20 cellular contexts compared by ENCODE assay signal in the genomic region with DNA sequence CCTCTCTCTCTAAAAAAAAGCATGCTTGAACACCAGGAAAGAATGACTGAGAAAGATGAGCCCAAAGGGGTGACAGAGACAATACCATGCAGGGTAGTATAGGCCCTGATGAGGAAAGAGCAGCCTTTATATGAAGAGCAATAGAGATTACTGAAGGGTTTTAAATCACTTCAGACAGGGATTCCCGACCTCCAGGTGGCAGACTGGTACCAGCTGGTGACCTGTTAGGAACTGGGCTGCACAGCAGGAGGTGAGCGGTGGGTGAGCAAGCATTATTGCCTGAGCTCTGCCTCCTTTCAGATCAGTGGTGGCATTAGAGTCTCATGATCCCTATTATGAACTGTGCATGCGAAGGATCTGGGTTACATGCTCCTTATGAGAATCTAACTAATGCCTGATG. TPM values are rescaled to one million over a fixed set of nuclear protein-coding genes. Genes with fewer than 3 reads are reported as not detected.
A peak's percentile ranks its signal among the peaks of the same experiment; 100 is the strongest.
DNase-seq lines count a peak whose midpoint lies in the region; ATAC-seq, FAIRE-seq and TF ChIP-seq lines count a peak whose summit lies in the region.
"Had no signal": no experiment of that assay in that cellular context is flagged by ENCODE, and none has a peak within 500 bp of the region (broad histone marks: within the 10 kb centered on the region; RNA-seq: fewer than 3 reads in every experiment).

No MANE protein-coding gene starts in this region.

- no peak for TF ChIP-seq RAD21 in HepG2 (CRISPR knock-in tag; IDR thresholded peaks at IDR 0.05)

- H4K20me1 ChIP-seq in HepG2 (ENCODE audit: insufficient read depth, low read length), result no peaks in the 10 kb centered on the region

- no peak for TF ChIP-seq POLR2A in HepG2 (IDR thresholded peaks at IDR 0.05; ENCODE audit: insufficient read depth in 1 of 2, low read depth in 2 of 2, low read length in 2 of 2)
- no peak for TF ChIP-seq POLR2A in right lobe of liver (IDR thresholded peaks at IDR 0.05)

- peak; percentile 25; the same call in 2 of the 3 replicates for ATAC-seq in HepG2
- ATAC-seq in right lobe of liver, result no peak
- ATAC-seq in esophagus mucosa, result no peak
- ATAC-seq in pancreas, result no peak
- ATAC-seq in activated CD8-positive, alpha-beta memory T cell treated with anti-CD3 and anti-CD28 coated beads, Interleukin-2, amount 10 ng/mL, durations not matched to agents 7 days and 5 days, result no peak
- ATAC-seq: GM12878 had no signal

- no peaks in the 10 kb centered on the region for H3K27me3 Mint-ChIP-seq in activated CD8-positive, alpha-beta memory T cell treated with anti-CD3 and anti-CD28 coated beads, Interleukin-2, amount 10 ng/mL, durations not matched to agents 7 days and 5 days
- H3K27me3 Mint-ChIP-seq: CD4-positive, CD25-positive, alpha-beta regulatory T cell had no signal

- peaks cover 13% of the 10 kb centered on the region for H3K9me3 ChIP-seq in HepG2 (ENCODE audit: low read length)
- peaks cover 0 to 5% (median under 1%) of the 10 kb centered on the region in 4 donors for H3K9me3 ChIP-seq in right lobe of liver
- H3K9me3 ChIP-seq in WERI-Rb-1 (ENCODE audit: severe bottlenecking), result peaks cover 1% of the 10 kb centered on the region
- no peaks in the 10 kb centered on the region for H3K9me3 ChIP-seq in pancreas

- H3K4me1 ChIP-seq in HepG2 (ENCODE audit: insufficient read depth, low read length) (peaks cover 45% of the 10 kb centered on the region), right lobe of liver (no peaks in the 10 kb centered on the region), pancreas (no peaks in the 10 kb centered on the region)

- no TSS peak for BruUV-seq in HepG2 (replicated peaks; lab: Mats Ljungman, UMichigan)

- H2AFZ ChIP-seq in HepG2 (ENCODE audit: low read length), result no peak overlapping the region

- POLR2A ChIA-PET in HepG2 (lab: Yijun Ruan, JAX), result interaction anchor here (1.2 to 1.5 kb wide), 2 partner anchors 30 to 31 kb away, joined by 3 to 4 read pairs; no protein-coding TSS in a partner anchor

- H3K27ac ChIP-seq in HepG2 (ENCODE audit: extremely low read length, insufficient read depth, low read length), result peak overlapping the region; percentile 43
- no peak overlapping the region for H3K27ac ChIP-seq in right lobe of liver
- H3K27ac ChIP-seq in WERI-Rb-1, result no peak overlapping the region; the same call in 1 of the 2 replicates
- no peak overlapping the region for H3K27ac ChIP-seq in pancreas
- H3K27ac ChIP-seq: SK-N-MC had no signal

- TF ChIP-seq CTCF in HepG2 (CRISPR knock-in tag; IDR thresholded peaks at IDR 0.05) (peak; percentile 40; the same call in 1 of the 2 replicates), right lobe of liver (IDR thresholded peaks at IDR 0.05) (no peak), WERI-Rb-1 (IDR thresholded peaks at IDR 0.05; ENCODE audit: low read depth, low read length) (0 out of 2 replicates have a peak, but pooled peaks have one; percentile 21), pancreas (IDR thresholded peaks at IDR 0.05) (no peak)

- H3K27me3 ChIP-seq in HepG2 (ENCODE audit: control insufficient read depth in 1 of 2, insufficient read depth in 2 of 2, low read length in 2 of 2), result no peaks in the 10 kb centered on the region
- no peaks in the 10 kb centered on the region for H3K27me3 ChIP-seq in right lobe of liver
- H3K27me3 ChIP-seq in WERI-Rb-1 (ENCODE audit: insufficient read depth, low read depth, severe bottlenecking), result no peaks in the 10 kb centered on the region
- H3K27me3 ChIP-seq in pancreas, result no peaks in the 10 kb centered on the region

- no peak overlapping the region for H3K4me3 ChIP-seq in HepG2 (replicated peaks in 1 of 3; ENCODE audit: insufficient read depth in 1 of 3, low read depth in 2 of 3, low read length in 3 of 3)
- no peak overlapping the region for H3K4me3 ChIP-seq in right lobe of liver
- no peak overlapping the region for H3K4me3 ChIP-seq in WERI-Rb-1 (ENCODE audit: low read depth, low read length)
- no peak overlapping the region for H3K4me3 ChIP-seq in pancreas
- H3K4me3 ChIP-seq: GM12878, SK-N-MC had no signal

- CTCF ChIA-PET in HepG2 (lab: Yijun Ruan, JAX; ENCODE audit: low intra/inter-chr PET ratio, low total read pairs), result no interaction called here
- CTCF ChIA-PET in activated CD8-positive, alpha-beta memory T cell treated with anti-CD3 and anti-CD28 coated beads, Interleukin-2, amount 10 ng/mL, durations not matched to agents 7 days and 5 days (lab: Charles Lee), result no interaction called here

- in situ Hi-C loops in HepG2 (cut with HindIII; ENCODE audit: extremely low pct_ligation_motif_present, low pct_unique_long_range_greater_than_20kb), result no loop called here

- no peaks in the 10 kb centered on the region for H3K79me2 ChIP-seq in HepG2 (ENCODE audit: insufficient read depth, low read length)

- H3K36me3 ChIP-seq in HepG2 (replicated peaks in 1 of 2; ENCODE audit: control insufficient read depth in 1 of 2, insufficient read depth in 2 of 2, low read length in 2 of 2) (peaks cover 1 to 6% of the 10 kb centered on the region in 2 experiments; a peak in 3 of 5 replicates), right lobe of liver (peaks cover 0 to 11% (median 0%) of the 10 kb centered on the region in 4 donors), WERI-Rb-1 (peaks cover 7% of the 10 kb centered on the region), pancreas (peaks cover 0 to 2% (median 0%) of the 10 kb centered on the region in 3 donors)

- DNase-seq in HepG2 (ENCODE audit: low spot score), result no peak
- DNase-seq in right lobe of liver, result no peak
- DNase-seq in NCI-H524 (lab: John Stamatoyannopoulos, UW), result peak; percentile 48 to 69
- peak; percentile 78 for DNase-seq in WERI-Rb-1
- DNase-seq in pancreas, result no peak
- no peak for DNase-seq in AML-193 (lab: John Stamatoyannopoulos, UW)
- no peak for DNase-seq in activated CD8-positive, alpha-beta memory T cell treated with anti-CD3 and anti-CD28 coated beads, Interleukin-2, amount 10 ng/mL, durations not matched to agents 7 days and 5 days
- DNase-seq: CD4-positive, CD25-positive, alpha-beta regulatory T cell; GDM1; GOT3; Karpas-422; NCI-H1105; NCI-H1694; NCI-H2107; NCI-H345; NCI-H69; Right ventricle myocardium superior had no signal

- no peaks in the 10 kb centered on the region for H3K4me1 Mint-ChIP-seq in activated CD8-positive, alpha-beta memory T cell treated with anti-CD3 and anti-CD28 coated beads, Interleukin-2, amount 10 ng/mL, durations not matched to agents 7 days and 5 days
- H3K4me1 Mint-ChIP-seq: CD4-positive, CD25-positive, alpha-beta regulatory T cell had no signal

- H3K36me3 Mint-ChIP-seq in activated CD8-positive, alpha-beta memory T cell treated with anti-CD3 and anti-CD28 coated beads, Interleukin-2, amount 10 ng/mL, durations not matched to agents 7 days and 5 days, result peaks cover 80% of the 10 kb centered on the region

- no peak overlapping the region for H3K9ac ChIP-seq in HepG2 (ENCODE audit: insufficient read depth, low read depth, low read length)

- no peak overlapping the region for H3K4me3 Mint-ChIP-seq in activated CD8-positive, alpha-beta memory T cell treated with anti-CD3 and anti-CD28 coated beads, Interleukin-2, amount 10 ng/mL, durations not matched to agents 7 days and 5 days
- H3K4me3 Mint-ChIP-seq: CD4-positive, CD25-positive, alpha-beta regulatory T cell had no signal

- no peak overlapping the region for H3K27ac Mint-ChIP-seq in activated CD8-positive, alpha-beta memory T cell treated with anti-CD3 and anti-CD28 coated beads, Interleukin-2, amount 10 ng/mL, durations not matched to agents 7 days and 5 days
- H3K27ac Mint-ChIP-seq: CD4-positive, CD25-positive, alpha-beta regulatory T cell had no signal

- intact Hi-C loops in HepG2 (cut with micrococcal nuclease; ENCODE audit: unreplicated experiment) (no loop called here), right lobe of liver (cut with DNase I) (no loop called here), pancreas (cut with DNase I) (no loop called here)

- H3K9me3 Mint-ChIP-seq in activated CD8-positive, alpha-beta memory T cell treated with anti-CD3 and anti-CD28 coated beads, Interleukin-2, amount 10 ng/mL, durations not matched to agents 7 days and 5 days (ENCODE audit: low read depth), result peaks cover 5% of the 10 kb centered on the region

- H3K4me2 ChIP-seq in HepG2 (ENCODE audit: low read depth, low read length), result no peak overlapping the region

- WGBS in HepG2 (ENCODE audit: low lambda C conversion rate), result 87% methylated on average over 3 of the region's 3 CpGs
- WGBS in right lobe of liver (ENCODE audit: insufficient coverage, low coverage, low lambda C conversion rate, missing lambda C conversion rate), result no CpG with 5 or more reads among the region's 3 CpGs
- WGBS in pancreas, 2 donors, result 89 to 90% methylated on average over 3 of the region's 3 CpGs

- TF ChIP-seq EP300 in HepG2 (IDR thresholded peaks at IDR 0.05; ENCODE audit: low read depth in 2 of 2, low read length in 2 of 2), result no peak
- TF ChIP-seq EP300 in HepG2 (CRISPR knock-in tag; IDR thresholded peaks at IDR 0.05; ENCODE audit: borderline replicate concordance), result no peak

- no peak for FAIRE-seq in HepG2 (lab: Jason Lieb, UNC)
- FAIRE-seq in pancreas (lab: Jason Lieb, UNC), result no peak
- FAIRE-seq: GM12878 had no signal

RNA-seq across cellular contexts. Expression of a gene that starts 30.8 kb away (rescaled TPM):
- total RNA-seq in HepG2 (2016; rRNA removed; fragmentation: Illumina TruSeq; extraction: Trizol) (43.4 and 68.0 TPM in 2 replicates), right lobe of liver (10 to 100 TPM in 5 of 6 experiments, 1 to 10 TPM in 1; 8.8 to 21.6 (median 15.9) TPM), esophagus mucosa (15.4 TPM), pancreas (10 to 100 TPM in 3 of 6 donors, 1 to 10 TPM in 3; 6.3 to 15.5 (median 10.4) TPM)
- total RNA-seq in HepG2 (2016; cell fraction: cytosol; rRNA removed; fragmentation: Illumina TruSeq; extraction: Trizol; ENCODE audit: low read depth), result 10.0 and 11.6 TPM in 2 replicates
- total RNA-seq in HepG2 (2016; cell fraction: insoluble cytoplasmic fraction; rRNA removed; fragmentation: Illumina TruSeq; extraction: Trizol), result 43.5 and 71.8 TPM in 2 replicates
- 12.6 and 14.3 TPM in 2 replicates for total RNA-seq in HepG2 (2016; cell fraction: membrane; rRNA removed; fragmentation: Illumina TruSeq; extraction: Trizol)
- total RNA-seq in HepG2 (2016; cell fraction: nucleus; rRNA removed; fragmentation: Illumina TruSeq; extraction: Trizol), result 18.8 and 21.9 TPM in 2 replicates
- polyA plus RNA-seq in HepG2 (2011; rRNA removed) (26.1 and 31.5 TPM in 2 replicates), pancreas (10 to 100 TPM; 11.1 to 18.6 TPM)
- polyA plus RNA-seq in HepG2 (2011; cell fraction: cytosol; rRNA removed), result 14.8 and 26.0 TPM in 2 replicates
- 6.7 and 9.4 TPM in 2 replicates for polyA plus RNA-seq in HepG2 (2011; cell fraction: nucleus; rRNA removed)
- 26.4 and 28.5 TPM in 2 replicates for polyA plus RNA-seq in HepG2 (2012)
- 4.0 and 4.3 TPM in 2 replicates for polyA plus RNA-seq in HepG2 (2016; cell fraction: cytosol; fragmentation: Illumina TruSeq; extraction: Trizol; ENCODE audit: low read depth)
- 58.8 and 59.1 TPM in 2 replicates for polyA plus RNA-seq in HepG2 (2016; cell fraction: insoluble cytoplasmic fraction; fragmentation: Illumina TruSeq; extraction: Trizol; ENCODE audit: low read depth)
- polyA plus RNA-seq in HepG2 (2016; cell fraction: membrane; fragmentation: Illumina TruSeq; extraction: Trizol; ENCODE audit: low read depth), result 5.8 and 6.0 TPM in 2 replicates
- 21.6 and 23.3 TPM in 2 replicates for polyA plus RNA-seq in HepG2 (2016; cell fraction: nucleus; fragmentation: Illumina TruSeq; extraction: Trizol; ENCODE audit: insufficient read depth, low read depth)
- 13.1 and 19.1 TPM in 2 replicates for polyA minus RNA-seq in HepG2 (2011; rRNA and poly(A)+ RNA removed; ENCODE audit: low replicate concordance)
- 15.4 and 26.0 TPM in 2 replicates for polyA minus RNA-seq in HepG2 (2011; cell fraction: cytosol; rRNA and poly(A)+ RNA removed)
- 19.9 and 20.6 TPM in 2 replicates for polyA minus RNA-seq in HepG2 (2011; cell fraction: nucleus; rRNA and poly(A)+ RNA removed)
- 10 to 100 TPM; 34.8 to 42.4 TPM for total RNA-seq in activated CD8-positive, alpha-beta memory T cell treated with anti-CD3 and anti-CD28 coated beads, Interleukin-2, amount 10 ng/mL, durations not matched to agents 7 days and 5 days

Comparison
In these comparisons a context has a peak if more than half of its experiments do, and no peak if none do; other contexts are left out.
1. CTCF ChIP-seq: peak in HepG2 (single experiment) and WERI-Rb-1 (single experiment); none in right lobe of liver (0 of 4) and pancreas (0 of 4).
2. DNase-seq: peak in NCI-H524 (2 of 2) and WERI-Rb-1 (single experiment); none in HepG2 (single experiment), right lobe of liver (0 of 3), pancreas (0 of 6), AML-193 (0 of 2) and activated CD8-positive, alpha-beta memory T cell treated with anti-CD3 and anti-CD28 coated beads, Interleukin-2, amount 10 ng/mL, durations not matched to agents 7 days and 5 days (single experiment).